In the genomic region with DNA sequence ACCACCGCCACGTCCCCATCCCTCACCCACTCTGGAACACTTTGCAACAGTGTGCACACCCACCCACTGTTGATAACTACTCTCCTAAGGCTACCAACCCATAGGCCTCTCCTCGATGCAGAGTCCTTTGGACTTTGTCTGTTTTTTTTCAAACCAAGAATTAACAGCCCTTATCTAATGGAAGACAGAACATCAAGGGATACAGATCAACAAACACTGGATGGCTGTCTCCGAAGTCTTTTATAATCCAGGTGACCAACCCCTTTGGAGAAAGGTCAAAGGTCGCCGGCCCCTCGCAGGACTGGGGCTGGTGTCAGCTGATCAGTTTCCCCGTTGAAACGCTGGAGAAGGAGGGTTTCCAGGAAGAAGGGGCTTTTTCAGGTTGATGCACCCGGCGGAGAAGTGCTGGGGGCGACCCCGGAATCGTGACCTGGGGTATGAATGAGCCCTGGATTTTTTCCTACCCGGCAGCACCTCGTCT, we compare ENCODE assay signal across 8 cellular contexts. TPM values are rescaled to one million over a fixed set of nuclear protein-coding genes. Genes with fewer than 3 reads are reported as not detected.
DNase-seq lines count a peak whose midpoint lies in the region; ATAC-seq and TF ChIP-seq lines count a peak whose summit lies in the region.

No MANE protein-coding gene starts in this region.

- H3K4me1 Mint-ChIP-seq in T-cell (peaks cover 49 to 52% (median 49%) of the 10 kb centered on the region in 3 donors), naive B cell (peaks cover 21 to 42% (median 23%) of the 10 kb centered on the region in 3 donors)

- POLR2A ChIA-PET in T-cell (lab: Charles Lee) = interaction anchor here (0.8 to 1.0 kb wide), 3 partner anchors 41 to 224 kb away, joined by 3 to 6 read pairs (median 3); no protein-coding TSS in a partner anchor

- DNase-seq in ELF-1 (ENCODE audit: low read depth, low spot score) (peak; percentile 84), T-cell (peak in 3 of 34 experiments; percentile 7 to 23 (median 13)), epithelial cell of proximal tubule (ENCODE audit: low read depth) (no peak), naive B cell (no peak), AG20443 (ENCODE audit: low spot score) (no peak), superior temporal gyrus (ENCODE audit: extremely low spot score) (no peak)

- peaks cover 13% of the 10 kb centered on the region for H3K36me3 Mint-ChIP-seq in T-cell
- peaks cover 0 to 10% of the 10 kb centered on the region in 2 donors for H3K36me3 Mint-ChIP-seq in naive B cell

- peak overlapping the region; percentile 60 for H3K4me3 ChIP-seq in epithelial cell of proximal tubule (ENCODE audit: low read depth, low read length)

- H3K27ac Mint-ChIP-seq in T-cell (peak overlapping the region; percentile 82 to 94), naive B cell (peak overlapping the region; percentile 59 to 82 (median 70))

- H3K9me3 Mint-ChIP-seq in T-cell (no peaks in the 10 kb centered on the region), naive B cell (peaks cover 0 to 2% (median 0%) of the 10 kb centered on the region in 7 donors)

- peak overlapping the region; percentile 82 to 89 (median 83) for H3K4me3 Mint-ChIP-seq in T-cell
- H3K4me3 Mint-ChIP-seq in naive B cell = peak overlapping the region; percentile 78 to 96 (median 90)

- TF ChIP-seq CTCF in epithelial cell of proximal tubule (conservative IDR thresholded peaks at IDR 0.05; ENCODE audit: low read depth, low read length) = no peak

- H3K27me3 Mint-ChIP-seq in T-cell (no peaks in the 10 kb centered on the region), naive B cell (no peaks in the 10 kb centered on the region)

- CTCF ChIA-PET in T-cell (lab: Charles Lee) = interaction anchor here (0.5 to 2.9 kb wide), 12 partner anchors 15 to 357 kb away, joined by 3 to 51 read pairs (median 6); partner anchors contain the start of gene TEX55 (in 1 of the 2)

- peak; percentile 14 for ATAC-seq in GM21360 (IDR thresholded peaks at IDR 0.05; ENCODE audit: unreplicated experiment)
- peak; percentile 1 for ATAC-seq in HG03558 (IDR thresholded peaks at IDR 0.05; ENCODE audit: extremely low read depth, unreplicated experiment)
- peak in 2 of 4 experiments; percentile 5 to 7 for ATAC-seq in T-cell (replicated peaks in 1 of 4)
- peak in 1 of 2 donors; percentile 3 for ATAC-seq in naive B cell (ENCODE audit: low read depth in 2 of 2)

RNA-seq across cellular contexts. Expression of gene B4GALT4, which starts 0.5 kb away (rescaled TPM):
- total RNA-seq in T-cell = 10 to 100 TPM; 14.0 to 33.7 (median 18.2) TPM
- 17.9 and 21.9 TPM in 2 replicates for total RNA-seq in epithelial cell of proximal tubule
- polyA plus RNA-seq in naive B cell (ENCODE audit: low read depth in 6 of 6) = 1 to 10 TPM; 6.8 to 9.0 (median 8.1) TPM

RNA-seq across cellular contexts. Expression of gene ARHGAP31, which starts 54.0 kb away (rescaled TPM):
- total RNA-seq in T-cell (1 to 10 TPM; 2.7 to 5.1 (median 3.4) TPM), epithelial cell of proximal tubule (3.8 and 5.1 TPM in 2 replicates)
- 1 to 10 TPM in 1 of 6 donors, under 1 TPM in 4, not detected in 1; 0.54 to 1.5 (median 0.83) TPM for polyA plus RNA-seq in naive B cell (ENCODE audit: low read depth in 6 of 6)
